16 cellular contexts compared by ENCODE assay signal in genomic region chr9:113501821-113502220, GRCh38. TPM values are rescaled to one million over a fixed set of nuclear protein-coding genes. Genes with fewer than 3 reads are reported as not detected.
DNase-seq lines count a peak whose midpoint lies in the region; ATAC-seq lines count a peak whose summit lies in the region.
"Had no signal": no experiment of that assay in that cellular context is flagged by ENCODE, and none has a peak within 500 bp of the region (broad histone marks: within the 10 kb centered on the region; RNA-seq: fewer than 3 reads in every experiment).

No MANE protein-coding gene starts in this region.

- H3K27ac Mint-ChIP-seq in effector memory CD8-positive, alpha-beta T cell = peak overlapping the region; percentile 7 to 10

- no peak overlapping the region for H3K23ac ChIP-seq in mesendoderm (ENCODE audit: low read length)

- H3K4me3 ChIP-seq in NT2/D1 (ENCODE audit: insufficient read length, low read depth) (no peak overlapping the region), mesendoderm (ENCODE audit: low read length) (no peak overlapping the region), stomach smooth muscle (ENCODE audit: low read length in 2 of 2) (peak overlapping the region in 1 of 2 donors; percentile 47)

- no peak overlapping the region for H3K18ac ChIP-seq in mesendoderm (ENCODE audit: low read length)

- no peak overlapping the region for H2BK15ac ChIP-seq in mesendoderm (replicated peaks; ENCODE audit: low read depth)

- H3K4ac ChIP-seq in mesendoderm (ENCODE audit: low read depth, low read length) = no peak overlapping the region

- no peaks in the 10 kb centered on the region for H3K9me3 ChIP-seq in NT2/D1 (ENCODE audit: insufficient read depth, low read length)
- no peaks in the 10 kb centered on the region for H3K9me3 ChIP-seq in stomach smooth muscle (ENCODE audit: control insufficient read depth in 2 of 2, low read length in 2 of 2)
- H3K9me3 ChIP-seq: thyroid gland had no signal

- no peak for ATAC-seq in effector memory CD8-positive, alpha-beta T cell (replicated peaks)
- ATAC-seq in GM18861 (IDR thresholded peaks at IDR 0.05; ENCODE audit: unreplicated experiment) (no peak), HG03432 (IDR thresholded peaks at IDR 0.05; ENCODE audit: unreplicated experiment) (no peak)

- H3K4me2 ChIP-seq in mesendoderm (ENCODE audit: low read length) = no peak overlapping the region

- no peak overlapping the region for H2BK5ac ChIP-seq in mesendoderm (ENCODE audit: low read length)

- H3K4me1 ChIP-seq in NT2/D1 (ENCODE audit: insufficient read depth, insufficient read length) (peaks cover 21% of the 10 kb centered on the region), mesendoderm (ENCODE audit: control insufficient read depth, low read depth, low read length) (peaks cover 5% of the 10 kb centered on the region), stomach smooth muscle (ENCODE audit: control insufficient read depth, insufficient read depth, low read length) (peaks cover 5% of the 10 kb centered on the region)

- no peak overlapping the region for H4K8ac ChIP-seq in mesendoderm (ENCODE audit: low read depth, low read length)

- H3K9me3 Mint-ChIP-seq in effector memory CD8-positive, alpha-beta T cell = no peaks in the 10 kb centered on the region

- no peaks in the 10 kb centered on the region for H3K79me2 ChIP-seq in mesendoderm (ENCODE audit: control insufficient read depth, insufficient read depth, low read length)

- no peak overlapping the region for H2AK5ac ChIP-seq in mesendoderm (ENCODE audit: low read length)

- no peaks in the 10 kb centered on the region for H3K79me1 ChIP-seq in mesendoderm (ENCODE audit: low read length)

- H3K4me1 Mint-ChIP-seq in effector memory CD8-positive, alpha-beta T cell (ENCODE audit: low read depth in 2 of 2) = peaks cover 0 to 18% of the 10 kb centered on the region in 2 donors

- no peak overlapping the region for H3K4me3 Mint-ChIP-seq in effector memory CD8-positive, alpha-beta T cell
- H3K4me3 Mint-ChIP-seq: activated naive CD8-positive, alpha-beta T cell had no signal

- no peak overlapping the region for H2BK120ac ChIP-seq in mesendoderm (ENCODE audit: low read depth, low read length)

- H3K27ac ChIP-seq in mesendoderm (ENCODE audit: low read depth, low read length) = no peak overlapping the region
- peak overlapping the region; percentile 49 for H3K27ac ChIP-seq in stomach smooth muscle (ENCODE audit: low read length)

- H3K36me3 ChIP-seq in NT2/D1 (ENCODE audit: insufficient read depth, insufficient read length, low read length) (no peaks in the 10 kb centered on the region), mesendoderm (ENCODE audit: control insufficient read depth, insufficient read depth, low read length) (no peaks in the 10 kb centered on the region), stomach smooth muscle (ENCODE audit: control insufficient read depth in 2 of 2, insufficient read depth in 2 of 2, low read length in 2 of 2) (peaks cover 21 to 38% of the 10 kb centered on the region in 2 donors)
- H3K36me3 ChIP-seq: thyroid gland had no signal

- DNase-seq in NT2/D1 (ENCODE audit: low read depth, low spot score) (no peak), mesendoderm (no peak), NCI-H1105 (lab: John Stamatoyannopoulos, UW) (no peak)
- DNase-seq in effector memory CD8-positive, alpha-beta T cell = no peak
- DNase-seq in activated CD8-positive, alpha-beta memory T cell treated with anti-CD3 and anti-CD28 coated beads for 24 hours = no peak
- DNase-seq: activated CD4-positive, CD25-positive, alpha-beta regulatory T cell; activated CD8-positive, alpha-beta memory T cell treated with anti-CD3 and anti-CD28 coated beads, Interleukin-2, amount 50 U/mL, for 4 hours; GDM1; NCI-H146; NCI-H226; T-helper 1 cell had no signal

- H3K56ac ChIP-seq in mesendoderm (ENCODE audit: low read length) = peak overlapping the region; percentile 53

- H3K27me3 ChIP-seq in NT2/D1 (ENCODE audit: insufficient read depth, insufficient read length) (no peaks in the 10 kb centered on the region), mesendoderm (ENCODE audit: insufficient read depth, low read length, poor library complexity) (no peaks in the 10 kb centered on the region), stomach smooth muscle (ENCODE audit: control insufficient read depth in 1 of 2, insufficient read depth in 2 of 2, low read length in 2 of 2) (no peaks in the 10 kb centered on the region)
- H3K27me3 ChIP-seq: thyroid gland had no signal

- H4K5ac ChIP-seq in mesendoderm (ENCODE audit: low read length) = no peak overlapping the region

- H3K36me3 Mint-ChIP-seq in effector memory CD8-positive, alpha-beta T cell (ENCODE audit: insufficient read depth) = peaks cover 3% of the 10 kb centered on the region
- H3K36me3 Mint-ChIP-seq: activated naive CD8-positive, alpha-beta T cell had no signal

- WGBS in mesendoderm (ENCODE audit: extremely low coverage, insufficient coverage, low lambda C conversion rate) = no CpG with 5 or more reads among the region's 5 CpGs

- no peaks in the 10 kb centered on the region for H3K27me3 Mint-ChIP-seq in effector memory CD8-positive, alpha-beta T cell
- H3K27me3 Mint-ChIP-seq: activated naive CD8-positive, alpha-beta T cell had no signal

- H3K9ac ChIP-seq in NT2/D1 (ENCODE audit: insufficient read length, low read depth) (peak overlapping the region; percentile 54), mesendoderm (ENCODE audit: low read length) (no peak overlapping the region), stomach smooth muscle (ENCODE audit: low read length in 2 of 2) (peak overlapping the region in 1 of 2 donors; percentile 51)

RNA-seq across cellular contexts. Expression of gene RGS3, which starts 38.3 kb away (rescaled TPM):
- 13.4 TPM for polyA plus RNA-seq in mesendoderm (2013, experiment 1 of 2)
- polyA plus RNA-seq in mesendoderm (2013, experiment 2 of 2) = 13.5 TPM
